11 cellular contexts compared by ENCODE assay signal in the genomic region with DNA sequence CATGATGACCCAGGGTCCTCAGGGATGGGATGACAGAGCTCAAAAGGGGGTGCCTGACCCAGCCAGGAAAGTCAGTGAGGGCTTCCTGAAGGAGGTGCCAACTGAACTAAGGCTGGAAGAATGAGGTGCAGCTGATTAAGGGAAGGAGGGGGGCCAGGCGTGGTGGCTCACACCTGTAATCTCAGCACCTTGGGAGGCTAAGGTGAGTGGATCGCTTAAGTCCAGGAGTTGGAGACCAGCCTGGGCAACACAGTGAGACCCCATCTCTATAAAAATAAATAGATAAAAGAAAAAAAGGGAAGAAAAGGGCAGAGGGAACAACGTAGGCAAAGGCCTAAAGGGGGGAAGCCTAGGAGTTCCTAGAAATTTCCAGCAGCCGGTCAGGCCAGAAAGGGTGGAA. TPM values are rescaled to one million over a fixed set of nuclear protein-coding genes. Genes with fewer than 3 reads are reported as not detected.
A peak's percentile ranks its signal among the peaks of the same experiment; 100 is the strongest.
DNase-seq lines count a peak whose midpoint lies in the region; ATAC-seq and TF ChIP-seq lines count a peak whose summit lies in the region.
"Had no signal": no experiment of that assay in that cellular context is flagged by ENCODE, and none has a peak within 500 bp of the region (broad histone marks: within the 10 kb centered on the region; RNA-seq: fewer than 3 reads in every experiment).

No MANE protein-coding gene starts in this region.

- no peak overlapping the region for H2AFZ ChIP-seq in HCT116 (ENCODE audit: low read depth, low read length, poor library complexity, severe bottlenecking)
- no peak overlapping the region for H2AFZ ChIP-seq in smooth muscle cell (ENCODE audit: low read depth)

- no peaks in the 10 kb centered on the region for H3K79me2 ChIP-seq in HCT116 (ENCODE audit: insufficient read depth, low read length)
- no peaks in the 10 kb centered on the region for H3K79me2 ChIP-seq in smooth muscle cell (ENCODE audit: low read depth)

- H3K27me3 ChIP-seq in HCT116 (ENCODE audit: insufficient read depth, low read length) (no peaks in the 10 kb centered on the region), smooth muscle cell (ENCODE audit: low read depth) (no peaks in the 10 kb centered on the region)

- H3K9me3 ChIP-seq in HCT116 (ENCODE audit: control insufficient read depth in 1 of 2, insufficient read depth in 1 of 2, low read depth in 1 of 2, low read length in 2 of 2), result no peaks in the 10 kb centered on the region
- H3K9me3 ChIP-seq in iPS-18c (ENCODE audit: control insufficient read depth, insufficient read depth, low read length), result no peaks in the 10 kb centered on the region
- no peaks in the 10 kb centered on the region for H3K9me3 ChIP-seq in smooth muscle cell (replicated peaks; ENCODE audit: low read depth)

- H3K9me3 Mint-ChIP-seq in activated T-helper 17 cell treated with anti-CD3 and anti-CD28 coated beads, Interleukin-2, amount 50 U/mL, for 72 hours, result peaks cover 3% of the 10 kb centered on the region
- H3K9me3 Mint-ChIP-seq in activated CD8-positive, alpha-beta T cell treated with anti-CD3 and anti-CD28 coated beads for 36 hours, result no peaks in the 10 kb centered on the region

- peaks cover 18% of the 10 kb centered on the region for H3K36me3 Mint-ChIP-seq in activated T-helper 17 cell treated with anti-CD3 and anti-CD28 coated beads, Interleukin-2, amount 50 U/mL, for 72 hours (ENCODE audit: low read depth)
- H3K36me3 Mint-ChIP-seq in activated CD8-positive, alpha-beta T cell treated with anti-CD3 and anti-CD28 coated beads for 36 hours (ENCODE audit: low read depth), result peaks cover 13% of the 10 kb centered on the region

- POLR2A ChIA-PET in HCT116 (lab: Charles Lee), result interaction anchor here (1.0 to 1.4 kb wide), 3 partner anchors 8 to 11 kb away, joined by 3 to 5 read pairs (median 4); no protein-coding TSS in a partner anchor
- POLR2A ChIA-PET in activated CD8-positive, alpha-beta T cell treated with anti-CD3 and anti-CD28 coated beads for 36 hours (lab: Charles Lee), result interaction anchor here (1.3 to 3.6 kb wide), 2 partner anchors 11 to 35 kb away, joined by 3 to 23 read pairs; partner anchors contain the start of gene LYPD3

- no TSS peak for BruUV-seq in HCT116 (replicated peaks; lab: Mats Ljungman, UMichigan)

- H3K4me2 ChIP-seq in HCT116 (ENCODE audit: low read length), result peak overlapping the region; percentile 92
- H3K4me2 ChIP-seq in smooth muscle cell, result peak overlapping the region; percentile 83

- H3K36me3 ChIP-seq in HCT116 (ENCODE audit: control insufficient read depth in 1 of 2, insufficient read depth in 2 of 2, low read length in 2 of 2) (no peaks in the 10 kb centered on the region), smooth muscle cell (ENCODE audit: low read depth) (no peaks in the 10 kb centered on the region)

- peaks cover 10% of the 10 kb centered on the region for H3K4me1 Mint-ChIP-seq in activated T-helper 17 cell treated with anti-CD3 and anti-CD28 coated beads, Interleukin-2, amount 50 U/mL, for 72 hours
- peaks cover 36% of the 10 kb centered on the region for H3K4me1 Mint-ChIP-seq in activated CD8-positive, alpha-beta T cell treated with anti-CD3 and anti-CD28 coated beads for 36 hours (ENCODE audit: low read depth)

- H3K27ac Mint-ChIP-seq in activated T-helper 17 cell treated with anti-CD3 and anti-CD28 coated beads, Interleukin-2, amount 50 U/mL, for 72 hours, result peak overlapping the region; percentile 62
- no peak overlapping the region for H3K27ac Mint-ChIP-seq in activated CD8-positive, alpha-beta T cell treated with anti-CD3 and anti-CD28 coated beads for 36 hours

- no peak for TF ChIP-seq POLR2A in HCT116 (IDR thresholded peaks at IDR 0.05; ENCODE audit: borderline replicate concordance, extremely low read depth, insufficient read depth, insufficient read length)

- CTCF ChIA-PET in HCT116 (lab: Charles Lee), result interaction anchor here (1.2 kb wide), 1 partner anchor 11 kb away, joined by 4 read pairs; no protein-coding TSS in a partner anchor
- CTCF ChIA-PET in activated CD8-positive, alpha-beta T cell treated with anti-CD3 and anti-CD28 coated beads for 36 hours (lab: Charles Lee), result interaction anchor here (1.2 to 1.9 kb wide), 2 partner anchors 11 to 45 kb away, joined by 6 to 8 read pairs; no protein-coding TSS in a partner anchor

- H3K9ac ChIP-seq in HCT116 (ENCODE audit: low read length), result peak overlapping the region; percentile 62
- no peak overlapping the region for H3K9ac ChIP-seq in smooth muscle cell (ENCODE audit: low read depth)

- intact Hi-C loops in HCT116 (cut with micrococcal nuclease), result no loop called here
- intact Hi-C loops in activated CD8-positive, alpha-beta T cell treated with anti-CD3 and anti-CD28 coated beads for 36 hours (cut with micrococcal nuclease), result no loop called here

- H3K4me3 ChIP-seq in HCT116 (replicated peaks in 1 of 2; ENCODE audit: low read depth in 1 of 2, low read length in 2 of 2) (peak overlapping the region; percentile 45 to 57), iPS-18c (ENCODE audit: insufficient read depth, low read depth, low read length) (peak overlapping the region; percentile 35), smooth muscle cell (no peak overlapping the region)

- H3K9me2 ChIP-seq in HCT116 (ENCODE audit: insufficient read depth), result no peaks in the 10 kb centered on the region

- H3K27me3 Mint-ChIP-seq in activated T-helper 17 cell treated with anti-CD3 and anti-CD28 coated beads, Interleukin-2, amount 50 U/mL, for 72 hours, result no peaks in the 10 kb centered on the region
- H3K27me3 Mint-ChIP-seq in activated CD8-positive, alpha-beta T cell treated with anti-CD3 and anti-CD28 coated beads for 36 hours, result no peaks in the 10 kb centered on the region

- no peak for TF ChIP-seq RAD21 in HCT116 (IDR thresholded peaks at IDR 0.05; ENCODE audit: low read depth)

- RAD21 ChIA-PET in HCT116 (lab: Charles Lee; ENCODE audit: low non-redundant PET in 1 of 2, low total read pairs in 2 of 2, uncharacterized antibody in 2 of 2, unreplicated experiment in 2 of 2), result no interaction called here

- H4K20me1 ChIP-seq in HCT116 (ENCODE audit: insufficient read depth) (no peaks in the 10 kb centered on the region), smooth muscle cell (ENCODE audit: low read depth) (no peaks in the 10 kb centered on the region)

- DNase-seq in HCT116 (ENCODE audit: low read depth, low spot score), result no peak
- DNase-seq in smooth muscle cell (lab: John Stamatoyannopoulos, UW; ENCODE audit: unreplicated experiment), result no peak
- no peak for DNase-seq in kidney tubule cell (ENCODE audit: low spot score)
- no peak for DNase-seq in activated CD8-positive, alpha-beta T cell treated with anti-CD3 and anti-CD28 coated beads for 36 hours
- DNase-seq: SIG-M5 had no signal

- H3K4me3 Mint-ChIP-seq in activated T-helper 17 cell treated with anti-CD3 and anti-CD28 coated beads, Interleukin-2, amount 50 U/mL, for 72 hours, result peak overlapping the region; percentile 80
- H3K4me3 Mint-ChIP-seq in activated CD8-positive, alpha-beta T cell treated with anti-CD3 and anti-CD28 coated beads for 36 hours, result no peak overlapping the region

- 88% methylated on average over 4 of the region's 4 CpGs for WGBS in smooth muscle cell (ENCODE audit: low lambda C conversion rate)

- H3K4me1 ChIP-seq in HCT116 (ENCODE audit: control insufficient read depth in 1 of 2, insufficient read depth in 2 of 2, low read length in 2 of 2) (peaks cover 11 to 25% of the 10 kb centered on the region in 2 experiments), smooth muscle cell (ENCODE audit: low read depth) (no peaks in the 10 kb centered on the region)

- H3F3A ChIP-seq in smooth muscle cell (ENCODE audit: low read depth), result no peaks in the 10 kb centered on the region

- TF ChIP-seq CTCF in HCT116 (IDR thresholded peaks at IDR 0.05 in 2 of 3, conservative IDR thresholded peaks at IDR 0.05 in 1 of 3; ENCODE audit: borderline replicate concordance in 1 of 3, insufficient read depth in 1 of 3, low read depth in 2 of 3, low read length in 2 of 3) (no peak), smooth muscle cell (IDR thresholded peaks at IDR 0.05; ENCODE audit: borderline replicate concordance, insufficient read depth, poor library complexity, severe bottlenecking) (no peak)
- no peak for TF ChIP-seq CTCF in activated CD8-positive, alpha-beta T cell treated with anti-CD3 and anti-CD28 coated beads for 36 hours (IDR thresholded peaks at IDR 0.05)

- H3K27ac ChIP-seq in HCT116 (ENCODE audit: low read depth, low read length) (peak overlapping the region; percentile 56; the same call in 1 of the 2 replicates), smooth muscle cell (ENCODE audit: low read depth) (peak overlapping the region; percentile 10)

- ATAC-seq in HCT116, result no peak
- ATAC-seq in activated T-helper 17 cell treated with anti-CD3 and anti-CD28 coated beads, Interleukin-2, amount 50 U/mL, for 72 hours (replicated peaks), result no peak
- no peak for ATAC-seq in HG03521 (IDR thresholded peaks at IDR 0.05; ENCODE audit: unreplicated experiment)
- no peak for ATAC-seq in HG02852 (IDR thresholded peaks at IDR 0.05; ENCODE audit: unreplicated experiment)
- no peak for ATAC-seq in activated CD8-positive, alpha-beta T cell treated with anti-CD3 and anti-CD28 coated beads for 36 hours

RNA-seq across cellular contexts. Expression of gene LYPD3, which starts 9.1 kb away (rescaled TPM):
- total RNA-seq in HCT116 (2021; ENCODE audit: unreplicated experiment), result 3.6 TPM
- 6.3 and 9.4 TPM in 2 replicates for polyA plus RNA-seq in HCT116 (2012)
- total RNA-seq in activated T-helper 17 cell treated with anti-CD3 and anti-CD28 coated beads, Interleukin-2, amount 50 U/mL, for 72 hours, result 1 to 10 TPM; 1.0 to 3.0 TPM
- total RNA-seq in smooth muscle cell, result 12.7 and 20.6 TPM in 2 replicates
- polyA plus RNA-seq in smooth muscle cell, result 17.9 and 36.9 TPM in 2 replicates
- 1 to 10 TPM; 4.4 to 4.9 TPM for total RNA-seq in activated CD8-positive, alpha-beta T cell treated with anti-CD3 and anti-CD28 coated beads for 36 hours

RNA-seq across cellular contexts. Expression of gene PHLDB3, which starts 30.1 kb away (rescaled TPM):
- 15.5 TPM for total RNA-seq in HCT116 (2021; ENCODE audit: unreplicated experiment)
- polyA plus RNA-seq in HCT116 (2012), result 12.0 and 14.3 TPM in 2 replicates
- 10 to 100 TPM; 16.7 to 25.5 TPM for total RNA-seq in activated T-helper 17 cell treated with anti-CD3 and anti-CD28 coated beads, Interleukin-2, amount 50 U/mL, for 72 hours
- total RNA-seq in smooth muscle cell, result 7.2 and 8.9 TPM in 2 replicates
- polyA plus RNA-seq in smooth muscle cell, result 8.6 and 17.4 TPM in 2 replicates
- 10 to 100 TPM; 14.7 to 17.5 TPM for total RNA-seq in activated CD8-positive, alpha-beta T cell treated with anti-CD3 and anti-CD28 coated beads for 36 hours

RNA-seq across cellular contexts. Expression of gene ETHE1, which starts 52.5 kb away (rescaled TPM):
- 64.3 TPM for total RNA-seq in HCT116 (2021; ENCODE audit: unreplicated experiment)
- 120 and 133 TPM in 2 replicates for polyA plus RNA-seq in HCT116 (2012)
- 10 to 100 TPM; 71.1 to 74.0 TPM for total RNA-seq in activated T-helper 17 cell treated with anti-CD3 and anti-CD28 coated beads, Interleukin-2, amount 50 U/mL, for 72 hours
- total RNA-seq in smooth muscle cell, result 45.4 and 61.1 TPM in 2 replicates
- polyA plus RNA-seq in smooth muscle cell, result 57.6 and 61.4 TPM in 2 replicates
- 10 to 100 TPM; 50.9 to 57.1 TPM for total RNA-seq in activated CD8-positive, alpha-beta T cell treated with anti-CD3 and anti-CD28 coated beads for 36 hours

RNA-seq across cellular contexts. Expression of gene ZNF575, which starts 58.5 kb away (rescaled TPM):
- 1.9 TPM for total RNA-seq in HCT116 (2021; ENCODE audit: unreplicated experiment)
- polyA plus RNA-seq in HCT116 (2012), result 1.0 and 2.0 TPM in 2 replicates
- total RNA-seq in activated T-helper 17 cell treated with anti-CD3 and anti-CD28 coated beads, Interleukin-2, amount 50 U/mL, for 72 hours, result 1 to 10 TPM in 1 of 2 donors, under 1 TPM in 1; 0.86 to 1.7 TPM
- total RNA-seq in smooth muscle cell, result 0.18 TPM in 1 of 2 replicates, not detected in the other
- 1.7 and 2.4 TPM in 2 replicates for polyA plus RNA-seq in smooth muscle cell
- 1 to 10 TPM; 1.2 to 2.0 TPM for total RNA-seq in activated CD8-positive, alpha-beta T cell treated with anti-CD3 and anti-CD28 coated beads for 36 hours
- total RNA-seq: dermis blood vessel endothelial cell had no signal

RNA-seq across cellular contexts. Expression of gene TEX101, which starts 59.8 kb away (rescaled TPM):
- total RNA-seq in HCT116 (2021; ENCODE audit: unreplicated experiment), result not detected
- polyA plus RNA-seq in HCT116 (2012), result not detected in 2 replicates
- not detected for total RNA-seq in activated T-helper 17 cell treated with anti-CD3 and anti-CD28 coated beads, Interleukin-2, amount 50 U/mL, for 72 hours
- total RNA-seq in smooth muscle cell, result not detected in 2 replicates
- not detected in 2 replicates for polyA plus RNA-seq in smooth muscle cell
- not detected for total RNA-seq in activated CD8-positive, alpha-beta T cell treated with anti-CD3 and anti-CD28 coated beads for 36 hours
- total RNA-seq: dermis blood vessel endothelial cell, HFFc6 had no signal
